ENCODE assay signal across 12 cellular contexts in genomic region chr21:29125199-29125598, GRCh38. TPM values are rescaled to one million over a fixed set of nuclear protein-coding genes. Genes with fewer than 3 reads are reported as not detected.
DNase-seq lines count a peak whose midpoint lies in the region; ATAC-seq, FAIRE-seq and TF ChIP-seq lines count a peak whose summit lies in the region.
"Had no signal": no experiment of that assay in that cellular context is flagged by ENCODE, and none has a peak within 500 bp of the region (broad histone marks: within the 10 kb centered on the region; RNA-seq: fewer than 3 reads in every experiment).

No MANE protein-coding gene starts in this region.

- no TSS peak for BruUV-seq in OCI-LY7 (replicated peaks; lab: Mats Ljungman, UMichigan)

- H3K27ac ChIP-seq in OCI-LY7 (ENCODE audit: low read depth, low read length, poor library complexity, severe bottlenecking) = peak overlapping the region; percentile 29
- no peak overlapping the region for H3K27ac ChIP-seq in osteoblast (ENCODE audit: low read depth, low read length)
- H3K27ac ChIP-seq: cardiac muscle cell had no signal

- H4K20me1 ChIP-seq in OCI-LY7 (ENCODE audit: insufficient read depth, low read length) (no peaks in the 10 kb centered on the region), osteoblast (ENCODE audit: insufficient read depth, low read length) (no peaks in the 10 kb centered on the region)

- H2AFZ ChIP-seq in OCI-LY7 (ENCODE audit: low read length) (peak overlapping the region; percentile 46; the same call in 1 of the 2 replicates), osteoblast (ENCODE audit: low read length) (no peak overlapping the region)

- peak; percentile 89 for FAIRE-seq in GM18507 (lab: Jason Lieb, UNC)

- no peaks in the 10 kb centered on the region for H3K9me2 ChIP-seq in OCI-LY7 (ENCODE audit: insufficient read depth, low read length)

- DNase-seq in GM18507 (ENCODE audit: extremely low spot score, insufficient read length, low read depth) (peak; percentile 26), OCI-LY7 (ENCODE audit: low spot score) (peak; percentile 56), kidney glomerular epithelial cell (lab: John Stamatoyannopoulos, UW) (no peak), GM19238 (ENCODE audit: insufficient read length, low spot score) (no peak), T-helper 1 cell (no peak), osteoblast (ENCODE audit: insufficient read length, low spot score, missing footprints) (no peak)
- DNase-seq: activated CD8-positive, alpha-beta memory T cell treated with anti-CD3 and anti-CD28 coated beads for 24 hours; COR-L47; SHP77 treated with DMSO at 0.1 percent for 48 hours had no signal

- H3K4me3 ChIP-seq in OCI-LY7 (ENCODE audit: low read depth, low read length, poor library complexity, severe bottlenecking) = peak overlapping the region; percentile 29
- H3K4me3 ChIP-seq in osteoblast (ENCODE audit: insufficient read depth, low read length) = no peak overlapping the region
- H3K4me3 ChIP-seq: cardiac muscle cell had no signal

- H3K4me2 ChIP-seq in OCI-LY7 (ENCODE audit: low read length) (peak overlapping the region; percentile 55), osteoblast (ENCODE audit: insufficient read depth, low read length) (no peak overlapping the region)

- H3K4me1 ChIP-seq in OCI-LY7 (ENCODE audit: insufficient read depth, low read length, poor library complexity, severe bottlenecking) (peaks cover 31% of the 10 kb centered on the region), osteoblast (ENCODE audit: insufficient read depth, low read length) (peaks cover 14% of the 10 kb centered on the region)

- H3K79me2 ChIP-seq in OCI-LY7 (ENCODE audit: insufficient read depth, low read depth, low read length) (no peaks in the 10 kb centered on the region), osteoblast (ENCODE audit: insufficient read depth, low read length) (no peaks in the 10 kb centered on the region)

- H3K27me3 ChIP-seq in osteoblast (ENCODE audit: insufficient read depth, low read length) = no peaks in the 10 kb centered on the region
- H3K27me3 ChIP-seq: cardiac muscle cell had no signal

- POLR2A ChIA-PET in OCI-LY7 (lab: Charles Lee) = interaction anchor here (0.6 to 4.2 kb wide), 7 partner anchors 9 to 235 kb away, joined by 3 to 23 read pairs (median 6); partner anchors contain the start of gene CCT8

- ATAC-seq in GM21360 (IDR thresholded peaks at IDR 0.05; ENCODE audit: unreplicated experiment) (peak; percentile 73), HG03060 (IDR thresholded peaks at IDR 0.05; ENCODE audit: low read depth, unreplicated experiment) (peak; percentile 87)

- H3K9me3 ChIP-seq in OCI-LY7 (ENCODE audit: low read length) = no peaks in the 10 kb centered on the region
- no peaks in the 10 kb centered on the region for H3K9me3 ChIP-seq in osteoblast (ENCODE audit: low read depth, low read length)

- CTCF ChIA-PET in OCI-LY7 (lab: Charles Lee; ENCODE audit: unreplicated experiment) = no interaction called here

- TF ChIP-seq CTCF in OCI-LY7 (conservative IDR thresholded peaks at IDR 0.05; ENCODE audit: low read length) = 0 out of 2 replicates have a peak, but pooled peaks have one; percentile 9
- TF ChIP-seq CTCF in osteoblast (IDR thresholded peaks at IDR 0.05; ENCODE audit: extremely low read depth, low read depth, low read length) = no peak

- no peaks in the 10 kb centered on the region for H3K36me3 ChIP-seq in OCI-LY7 (ENCODE audit: insufficient read depth, low read length)
- H3K36me3 ChIP-seq in osteoblast (ENCODE audit: insufficient read depth, low read length) = no peaks in the 10 kb centered on the region
- H3K36me3 ChIP-seq: cardiac muscle cell had no signal

- intact Hi-C loops in OCI-LY7 (cut with micrococcal nuclease; ENCODE audit: unreplicated experiment) = no loop called here

RNA-seq across cellular contexts. Expression of gene MAP3K7CL, which starts 5.2 kb away (rescaled TPM):
- total RNA-seq in OCI-LY7 (2014; rRNA removed; shearing (Covaris generic)) = 2.1 and 7.8 TPM in 2 replicates
- total RNA-seq in OCI-LY7 (2022) = 13.0 TPM in 2 replicates
- 15.6 and 19.9 TPM in 2 replicates for total RNA-seq in osteoblast

RNA-seq across cellular contexts. Expression of gene CCT8, which starts 51.8 kb away (rescaled TPM):
- 229 and 240 TPM in 2 replicates for total RNA-seq in OCI-LY7 (2014; rRNA removed; shearing (Covaris generic))
- 332 and 375 TPM in 2 replicates for total RNA-seq in OCI-LY7 (2022)
- total RNA-seq in osteoblast = 155 and 163 TPM in 2 replicates

Comparison
In these comparisons a context has a peak if more than half of its experiments do, and no peak if none do; other contexts are left out.
1. DNase-seq: peak in GM18507 (single experiment) and OCI-LY7 (single experiment); none in kidney glomerular epithelial cell (single experiment), GM19238 (single experiment), T-helper 1 cell (0 of 5) and osteoblast (single experiment).